ENCODE assay signal across 8 cellular contexts in genomic region chr20:45934046-45934586, GRCh38. TPM values are rescaled to one million over a fixed set of nuclear protein-coding genes. Genes with fewer than 3 reads are reported as not detected.
DNase-seq lines count a peak whose midpoint lies in the region; ATAC-seq and TF ChIP-seq lines count a peak whose summit lies in the region.

No MANE protein-coding gene starts in this region.

- TF ChIP-seq CTCF in neural crest cell (conservative IDR thresholded peaks at IDR 0.05): no peak

- H3K4me3 Mint-ChIP-seq in activated CD4-positive, alpha-beta T cell treated with anti-CD3 and anti-CD28 coated beads, Interleukin-2, amount 10 ng/mL, durations not matched to agents 7 days and 5 days: peak overlapping the region; percentile 93
- H3K4me3 Mint-ChIP-seq in activated CD4-positive, alpha-beta memory T cell treated with anti-CD3 and anti-CD28 coated beads, Interleukin-2, amount 10 ng/mL, durations not matched to agents 7 days and 5 days: peak overlapping the region; percentile 87
- peak overlapping the region; percentile 96 for H3K4me3 Mint-ChIP-seq in neural crest cell

- H3K27me3 Mint-ChIP-seq in activated CD4-positive, alpha-beta T cell treated with anti-CD3 and anti-CD28 coated beads, Interleukin-2, amount 10 ng/mL, durations not matched to agents 7 days and 5 days: no peaks in the 10 kb centered on the region
- H3K27me3 Mint-ChIP-seq in activated CD4-positive, alpha-beta memory T cell treated with anti-CD3 and anti-CD28 coated beads, Interleukin-2, amount 10 ng/mL, durations not matched to agents 7 days and 5 days: no peaks in the 10 kb centered on the region
- H3K27me3 Mint-ChIP-seq in neural crest cell (ENCODE audit: low read depth): peaks cover 7% of the 10 kb centered on the region

- no peaks in the 10 kb centered on the region for H3K9me3 Mint-ChIP-seq in activated CD4-positive, alpha-beta T cell treated with anti-CD3 and anti-CD28 coated beads, Interleukin-2, amount 10 ng/mL, durations not matched to agents 7 days and 5 days
- no peaks in the 10 kb centered on the region for H3K9me3 Mint-ChIP-seq in activated CD4-positive, alpha-beta memory T cell treated with anti-CD3 and anti-CD28 coated beads, Interleukin-2, amount 10 ng/mL, durations not matched to agents 7 days and 5 days
- no peaks in the 10 kb centered on the region for H3K9me3 Mint-ChIP-seq in neural crest cell

- POLR2A ChIA-PET in activated CD4-positive, alpha-beta T cell treated with anti-CD3 and anti-CD28 coated beads, Interleukin-2, amount 10 ng/mL, durations not matched to agents 7 days and 5 days (lab: Charles Lee): interaction anchor here (0.6 to 0.8 kb wide), 2 partner anchors 13 to 43 kb away, joined by 3 to 5 read pairs; partner anchors contain the start of gene NEURL2
- POLR2A ChIA-PET in activated CD4-positive, alpha-beta memory T cell treated with anti-CD3 and anti-CD28 coated beads, Interleukin-2, amount 10 ng/mL, durations not matched to agents 7 days and 5 days (lab: Charles Lee): interaction anchor here (0.7 to 8.4 kb wide), 37 partner anchors 9 to 640 kb away, joined by 3 to 138 read pairs (median 6); partner anchors contain the start of genes ACOT8, CTSA, ELMO2 and NEURL2

- CTCF ChIA-PET in activated CD4-positive, alpha-beta T cell treated with anti-CD3 and anti-CD28 coated beads, Interleukin-2, amount 10 ng/mL, durations not matched to agents 7 days and 5 days (lab: Charles Lee): interaction anchor here (0.7 to 3.2 kb wide), 15 partner anchors 9 to 397 kb away, joined by 3 to 14 read pairs (median 4); partner anchors contain the start of genes CTSA, NEURL2, ZNF335 and ZSWIM1
- CTCF ChIA-PET in activated CD4-positive, alpha-beta memory T cell treated with anti-CD3 and anti-CD28 coated beads, Interleukin-2, amount 10 ng/mL, durations not matched to agents 7 days and 5 days (lab: Charles Lee): interaction anchor here (0.7 to 5.9 kb wide), 14 partner anchors 9 to 135 kb away, joined by 3 to 73 read pairs (median 4); partner anchors contain the start of gene ZNF335

- H3K4me1 Mint-ChIP-seq in activated CD4-positive, alpha-beta T cell treated with anti-CD3 and anti-CD28 coated beads, Interleukin-2, amount 10 ng/mL, durations not matched to agents 7 days and 5 days: peaks cover 36% of the 10 kb centered on the region
- H3K4me1 Mint-ChIP-seq in activated CD4-positive, alpha-beta memory T cell treated with anti-CD3 and anti-CD28 coated beads, Interleukin-2, amount 10 ng/mL, durations not matched to agents 7 days and 5 days: peaks cover 29% of the 10 kb centered on the region
- peaks cover 31% of the 10 kb centered on the region for H3K4me1 Mint-ChIP-seq in neural crest cell

- H3K36me3 Mint-ChIP-seq in activated CD4-positive, alpha-beta T cell treated with anti-CD3 and anti-CD28 coated beads, Interleukin-2, amount 10 ng/mL, durations not matched to agents 7 days and 5 days (ENCODE audit: low read depth): peaks cover 16% of the 10 kb centered on the region
- peaks cover 20% of the 10 kb centered on the region for H3K36me3 Mint-ChIP-seq in activated CD4-positive, alpha-beta memory T cell treated with anti-CD3 and anti-CD28 coated beads, Interleukin-2, amount 10 ng/mL, durations not matched to agents 7 days and 5 days (ENCODE audit: low read depth)
- H3K36me3 Mint-ChIP-seq in neural crest cell (ENCODE audit: low read depth): peaks cover 3% of the 10 kb centered on the region

- ATAC-seq in HG02588 (IDR thresholded peaks at IDR 0.05; ENCODE audit: unreplicated experiment): peak; percentile 12

- no peak for DNase-seq in activated CD4-positive, alpha-beta T cell treated with anti-CD3 and anti-CD28 coated beads, Interleukin-2, amount 10 ng/mL, durations not matched to agents 7 days and 5 days
- DNase-seq in activated CD4-positive, alpha-beta T cell treated with anti-CD3 and anti-CD28 coated beads for 48 hours: no peak
- DNase-seq in NCI-H1105 treated with DMSO at 0.1 percent for 48 hours (lab: John Stamatoyannopoulos, UW): peak; percentile 60
- DNase-seq in activated CD4-positive, alpha-beta memory T cell treated with anti-CD3 and anti-CD28 coated beads, Interleukin-2, amount 10 ng/mL, durations not matched to agents 7 days and 5 days: no peak
- peak; percentile 31 for DNase-seq in fibroblast of peridontal ligament (ENCODE audit: extremely low read depth)
- DNase-seq in neural crest cell (ENCODE audit: low read depth, low spot score): no peak
- DNase-seq in SKM-1 (lab: John Stamatoyannopoulos, UW; ENCODE audit: unreplicated experiment): no peak

- H3K27ac Mint-ChIP-seq in activated CD4-positive, alpha-beta T cell treated with anti-CD3 and anti-CD28 coated beads, Interleukin-2, amount 10 ng/mL, durations not matched to agents 7 days and 5 days: peak overlapping the region; percentile 97
- peak overlapping the region; percentile 96 for H3K27ac Mint-ChIP-seq in activated CD4-positive, alpha-beta memory T cell treated with anti-CD3 and anti-CD28 coated beads, Interleukin-2, amount 10 ng/mL, durations not matched to agents 7 days and 5 days
- peak overlapping the region; percentile 100 for H3K27ac Mint-ChIP-seq in neural crest cell (ENCODE audit: unreplicated experiment)

RNA-seq across cellular contexts. Expression of gene PCIF1, which starts 0.4 kb away (rescaled TPM):
- 10 to 100 TPM; 44.0 to 44.6 TPM for total RNA-seq in activated CD4-positive, alpha-beta T cell treated with anti-CD3 and anti-CD28 coated beads, Interleukin-2, amount 10 ng/mL, durations not matched to agents 7 days and 5 days
- 10 to 100 TPM; 44.2 to 45.7 TPM for total RNA-seq in activated CD4-positive, alpha-beta memory T cell treated with anti-CD3 and anti-CD28 coated beads, Interleukin-2, amount 10 ng/mL, durations not matched to agents 7 days and 5 days
- total RNA-seq in neural crest cell: 36.4 and 36.5 TPM in 2 replicates

RNA-seq across cellular contexts. Expression of gene PLTP, which starts 22.2 kb away (rescaled TPM):
- total RNA-seq in activated CD4-positive, alpha-beta T cell treated with anti-CD3 and anti-CD28 coated beads, Interleukin-2, amount 10 ng/mL, durations not matched to agents 7 days and 5 days: under 1 TPM; 0.81 to 0.82 TPM
- 1 to 10 TPM; 2.8 to 3.1 TPM for total RNA-seq in activated CD4-positive, alpha-beta memory T cell treated with anti-CD3 and anti-CD28 coated beads, Interleukin-2, amount 10 ng/mL, durations not matched to agents 7 days and 5 days
- total RNA-seq in neural crest cell: 56.6 and 61.0 TPM in 2 replicates

RNA-seq across cellular contexts. Expression of gene ZNF335, which starts 37.9 kb away (rescaled TPM):
- total RNA-seq in activated CD4-positive, alpha-beta T cell treated with anti-CD3 and anti-CD28 coated beads, Interleukin-2, amount 10 ng/mL, durations not matched to agents 7 days and 5 days: 10 to 100 TPM; 40.4 to 41.2 TPM
- total RNA-seq in activated CD4-positive, alpha-beta memory T cell treated with anti-CD3 and anti-CD28 coated beads, Interleukin-2, amount 10 ng/mL, durations not matched to agents 7 days and 5 days: 10 to 100 TPM; 35.7 to 36.7 TPM
- total RNA-seq in neural crest cell: 24.8 and 24.9 TPM in 2 replicates

RNA-seq across cellular contexts. Expression of gene CTSA, which starts 43.0 kb away (rescaled TPM):
- 10 to 100 TPM; 64.9 to 76.3 TPM for total RNA-seq in activated CD4-positive, alpha-beta T cell treated with anti-CD3 and anti-CD28 coated beads, Interleukin-2, amount 10 ng/mL, durations not matched to agents 7 days and 5 days
- 10 to 100 TPM; 64.3 to 64.6 TPM for total RNA-seq in activated CD4-positive, alpha-beta memory T cell treated with anti-CD3 and anti-CD28 coated beads, Interleukin-2, amount 10 ng/mL, durations not matched to agents 7 days and 5 days
- 49.7 and 55.3 TPM in 2 replicates for total RNA-seq in neural crest cell

RNA-seq across cellular contexts. Expression of gene NEURL2, which starts 43.1 kb away (rescaled TPM):
- 1 to 10 TPM; 2.6 TPM for total RNA-seq in activated CD4-positive, alpha-beta T cell treated with anti-CD3 and anti-CD28 coated beads, Interleukin-2, amount 10 ng/mL, durations not matched to agents 7 days and 5 days
- 1 to 10 TPM; 1.0 to 1.6 TPM for total RNA-seq in activated CD4-positive, alpha-beta memory T cell treated with anti-CD3 and anti-CD28 coated beads, Interleukin-2, amount 10 ng/mL, durations not matched to agents 7 days and 5 days
- 3.3 and 3.5 TPM in 2 replicates for total RNA-seq in neural crest cell

Comparison
In these comparisons a context has a peak if more than half of its experiments do, and no peak if none do; other contexts are left out.
1. DNase-seq: peak in NCI-H1105 treated with DMSO at 0.1 percent for 48 hours (single experiment) and fibroblast of peridontal ligament (single experiment); none in activated CD4-positive, alpha-beta T cell treated with anti-CD3 and anti-CD28 coated beads, Interleukin-2, amount 10 ng/mL, durations not matched to agents 7 days and 5 days (single experiment), activated CD4-positive, alpha-beta T cell treated with anti-CD3 and anti-CD28 coated beads for 48 hours (single experiment), activated CD4-positive, alpha-beta memory T cell treated with anti-CD3 and anti-CD28 coated beads, Interleukin-2, amount 10 ng/mL, durations not matched to agents 7 days and 5 days (single experiment), neural crest cell (single experiment) and SKM-1 (single experiment).
2. RNA of gene PLTP, which starts 22.2 kb away (total RNA-seq): 56.6 to 61.0 TPM in neural crest cell; 2.8 to 3.1 TPM in activated CD4-positive, alpha-beta memory T cell treated with anti-CD3 and anti-CD28 coated beads, Interleukin-2, amount 10 ng/mL, durations not matched to agents 7 days and 5 days and 0.81 to 0.82 TPM in activated CD4-positive, alpha-beta T cell treated with anti-CD3 and anti-CD28 coated beads, Interleukin-2, amount 10 ng/mL, durations not matched to agents 7 days and 5 days; every median in the first group is over 10 times any median in the second.
3. Peak in every context shown above with its lines, with median percentiles within 50 percentile points of each other: H3K27ac Mint-ChIP-seq and H3K4me3 Mint-ChIP-seq.